1 cellular context compared by ENCODE assay signal in genomic region chr11:64315667-64316526, GRCh38.
TF ChIP-seq lines count a peak whose summit lies in the region.

No MANE protein-coding gene starts in this region.

TF ChIP-seq in HEK293, 187 proteins besides CTCF, POLR2A, EP300 and RAD21:
- TF ChIP-seq ZNF394 (tag by site-specific recombination; IDR thresholded peaks at IDR 0.05; ENCODE audit: borderline replicate concordance) = peak; percentile 61; the same call in 1 of the 2 replicates
- peak; percentile 80 for TF ChIP-seq GLIS1 (tag by site-specific recombination; IDR thresholded peaks at IDR 0.05)
- TF ChIP-seq GLIS2 (tag by site-specific recombination; IDR thresholded peaks at IDR 0.05) = peak; percentile 59
